8 cellular contexts compared by ENCODE assay signal in genomic region chr1:9822490-9822889, GRCh38. TPM values are rescaled to one million over a fixed set of nuclear protein-coding genes. Genes with fewer than 3 reads are reported as not detected.
DNase-seq lines count a peak whose midpoint lies in the region; ATAC-seq and TF ChIP-seq lines count a peak whose summit lies in the region.

No MANE protein-coding gene starts in this region.

- peak overlapping the region; percentile 88 for H3K9ac ChIP-seq in mesenchymal stem cell (ENCODE audit: low read length)

- peaks cover 4% of the 10 kb centered on the region for H3K79me1 ChIP-seq in mesenchymal stem cell (replicated peaks; ENCODE audit: low read length, poor library complexity, severe bottlenecking)

- H3K4ac ChIP-seq in mesenchymal stem cell (ENCODE audit: low read depth in 1 of 2, low read length in 2 of 2), result no peak overlapping the region

- peaks cover 0 to 4% (median 0%) of the 10 kb centered on the region in 5 experiments for H3K9me3 Mint-ChIP-seq in brain

- H3K27ac Mint-ChIP-seq in brain, result peak overlapping the region; percentile 92 to 96 (median 95)

- H3K18ac ChIP-seq in mesenchymal stem cell (ENCODE audit: low read depth in 1 of 2, low read length in 2 of 2), result no peak overlapping the region

- 4% methylated on average over 8 of the region's 8 CpGs for WGBS in mesenchymal stem cell
- WGBS in aorta, 2 donors, result 1% methylated on average over 8 of the region's 8 CpGs

- no peak for TF ChIP-seq CTCF in left ventricle myocardium inferior (IDR thresholded peaks at IDR 0.05; ENCODE audit: borderline replicate concordance)
- TF ChIP-seq CTCF in brain (conservative IDR thresholded peaks at IDR 0.05), result no peak

- DNase-seq in left ventricle myocardium inferior (no peak), left cardiac atrium (no peak), mesenchymal stem cell (peak; percentile 41), aorta (no peak), HK-2 (ENCODE audit: unreplicated experiment) (no peak)

- H3K36me3 ChIP-seq in left ventricle myocardium inferior (no peaks in the 10 kb centered on the region), mesenchymal stem cell (ENCODE audit: control insufficient read depth in 1 of 2, insufficient read depth in 2 of 2, low read depth in 1 of 2, low read length in 2 of 2) (no peaks in the 10 kb centered on the region), aorta (ENCODE audit: control insufficient read depth in 1 of 2, insufficient read depth in 2 of 2, low read length in 1 of 2) (no peaks in the 10 kb centered on the region)

- H3K9me3 ChIP-seq in left ventricle myocardium inferior (replicated peaks) (no peaks in the 10 kb centered on the region), mesenchymal stem cell (ENCODE audit: control insufficient read depth, low read length) (no peaks in the 10 kb centered on the region), aorta (ENCODE audit: control insufficient read depth, low read length) (no peaks in the 10 kb centered on the region)

- H4K8ac ChIP-seq in mesenchymal stem cell (ENCODE audit: low read length), result no peak overlapping the region

- peak overlapping the region; percentile 68 for H3K4me2 ChIP-seq in mesenchymal stem cell (ENCODE audit: low read length, poor library complexity, severe bottlenecking)

- ATAC-seq in left cardiac atrium (no peak), aorta (ENCODE audit: low FRiP score) (no peak), HG03342 (IDR thresholded peaks at IDR 0.05; ENCODE audit: unreplicated experiment) (no peak), GM18868 (IDR thresholded peaks at IDR 0.05; ENCODE audit: unreplicated experiment) (no peak)

- H3K4me3 ChIP-seq in left ventricle myocardium inferior (peak overlapping the region; percentile 97), mesenchymal stem cell (ENCODE audit: insufficient read depth in 1 of 2, low read depth in 1 of 2, low read length in 2 of 2) (peak overlapping the region; percentile 77 to 100), aorta (ENCODE audit: low read length in 2 of 2) (peak overlapping the region; percentile 81 to 97)

- H3K36me3 Mint-ChIP-seq in brain, result peaks cover 15% of the 10 kb centered on the region

- H3K23ac ChIP-seq in mesenchymal stem cell (ENCODE audit: low read length in 2 of 2), result no peak overlapping the region

- H2BK120ac ChIP-seq in mesenchymal stem cell (ENCODE audit: low read depth, low read length), result no peak overlapping the region

- H3K27me3 Mint-ChIP-seq in brain, result peaks cover 9% of the 10 kb centered on the region

- H2BK15ac ChIP-seq in mesenchymal stem cell (ENCODE audit: low read depth, poor library complexity, severe bottlenecking), result no peak overlapping the region

- intact Hi-C loops in left ventricle myocardium inferior (cut with micrococcal nuclease) (no loop called here), left cardiac atrium (cut with DNase I) (no loop called here), aorta (cut with DNase I) (loop anchor here in 1 of 2 donors (10.0 kb wide), 1 partner anchor 872 kb away; no protein-coding TSS in a partner anchor)

- H3K14ac ChIP-seq in mesenchymal stem cell (ENCODE audit: low read length in 2 of 2), result no peak overlapping the region

- H3K4me3 Mint-ChIP-seq in brain, result peak overlapping the region; percentile 94 to 98 (median 97)

- H3K27me3 ChIP-seq in left ventricle myocardium inferior (ENCODE audit: low read depth) (no peaks in the 10 kb centered on the region), mesenchymal stem cell (ENCODE audit: control insufficient read depth in 1 of 2, insufficient read depth in 1 of 2, low read length in 2 of 2) (no peaks in the 10 kb centered on the region), aorta (ENCODE audit: control insufficient read depth in 1 of 2, insufficient read depth in 2 of 2, low read length in 1 of 2) (peaks cover 0 to 2% of the 10 kb centered on the region in 2 donors)

- H2BK5ac ChIP-seq in mesenchymal stem cell (ENCODE audit: low read depth, low read length, poor library complexity, severe bottlenecking), result no peak overlapping the region

- H4K91ac ChIP-seq in mesenchymal stem cell (ENCODE audit: low read length), result no peak overlapping the region

- no peak overlapping the region for H3K27ac ChIP-seq in left ventricle myocardium inferior (replicated peaks)
- H3K27ac ChIP-seq in mesenchymal stem cell (ENCODE audit: low read length, poor library complexity, severe bottlenecking), result no peak overlapping the region
- no peak overlapping the region for H3K27ac ChIP-seq in aorta (ENCODE audit: low read depth in 1 of 2, low read length in 2 of 2)

- no peak overlapping the region for H2AFZ ChIP-seq in mesenchymal stem cell (ENCODE audit: low read depth, low read length)

- peaks cover 42% of the 10 kb centered on the region for H3K4me1 ChIP-seq in left ventricle myocardium inferior
- H3K4me1 ChIP-seq in mesenchymal stem cell (ENCODE audit: control insufficient read depth, insufficient read depth, low read depth, low read length), result peaks cover 18% of the 10 kb centered on the region
- no peaks in the 10 kb centered on the region for H3K4me1 ChIP-seq in aorta (ENCODE audit: control insufficient read depth in 1 of 2, insufficient read depth in 2 of 2, low read length in 2 of 2)

- H3K4me1 Mint-ChIP-seq in brain, result peaks cover 54% of the 10 kb centered on the region

- no peak overlapping the region for H2BK12ac ChIP-seq in mesenchymal stem cell (ENCODE audit: low read length in 2 of 2)

- H2AK5ac ChIP-seq in mesenchymal stem cell (ENCODE audit: low read length, severe bottlenecking), result no peak overlapping the region

RNA-seq across cellular contexts. Expression of gene CLSTN1, which starts 1.3 kb away (rescaled TPM):
- total RNA-seq in left ventricle myocardium inferior (63.5 TPM), left cardiac atrium (10 to 100 TPM; 62.5 to 64.1 TPM), aorta (100 to 1,000 TPM in 1 of 2 donors, 10 to 100 TPM in 1; 85.3 to 113 TPM)
- polyA plus RNA-seq in brain (ENCODE audit: insufficient read depth, low read depth, low replicate concordance) (416 TPM), aorta (10 to 100 TPM; 17.0 to 63.3 TPM)
- 81.8 TPM for polyA plus RNA-seq in mesenchymal stem cell (2013, experiment 1 of 2)
- 79.6 TPM for polyA plus RNA-seq in mesenchymal stem cell (2013, experiment 2 of 2)
